In genomic region chr5:172788771-172789686, GRCh38 we compare ENCODE assay signal across 1 cellular context.
TF ChIP-seq lines count a peak whose summit lies in the region.

No MANE protein-coding gene starts in this region.

TF ChIP-seq in GM12878, 131 proteins besides CTCF, POLR2A, EP300 and RAD21:
- no peak for TF ChIP-seq ATF2 (IDR thresholded peaks at IDR 0.05; ENCODE audit: low read length)
- TF ChIP-seq ESRRA (IDR thresholded peaks at IDR 0.05; ENCODE audit: low read length), result no peak
- no peak for TF ChIP-seq NRF1 (conservative IDR thresholded peaks at IDR 0.05; ENCODE audit: low read depth, low read length)
- TF ChIP-seq CREB1 (IDR thresholded peaks at IDR 0.05; ENCODE audit: low read depth), result no peak; the same call in 1 of the 2 replicates
- no peak for TF ChIP-seq PBX3 (IDR thresholded peaks at IDR 0.05; ENCODE audit: insufficient replicate concordance, low read depth, low read length)
- no peak for TF ChIP-seq ZBED1 (IDR thresholded peaks at IDR 0.05; ENCODE audit: borderline replicate concordance)
- no peak for TF ChIP-seq CBX5 (IDR thresholded peaks at IDR 0.05; ENCODE audit: low read depth)
- peak; percentile 53; the same call in 1 of the 2 replicates for TF ChIP-seq RUNX3 (IDR thresholded peaks at IDR 0.05; ENCODE audit: low read length)
- TF ChIP-seq YBX1 (IDR thresholded peaks at IDR 0.05), result no peak
- TF ChIP-seq PAX5 (IDR thresholded peaks at IDR 0.05; ENCODE audit: borderline replicate concordance, low read depth, low read length), result no peak
- 0 out of 2 replicates have a peak, but pooled peaks have one; percentile 40 for TF ChIP-seq EED (IDR thresholded peaks at IDR 0.05; ENCODE audit: low read depth)
- no peak for TF ChIP-seq PML (IDR thresholded peaks at IDR 0.05; ENCODE audit: low read length)
- no peak for TF ChIP-seq GABPA (IDR thresholded peaks at IDR 0.05; ENCODE audit: low read depth)
- TF ChIP-seq SRF (IDR thresholded peaks at IDR 0.05; ENCODE audit: low read depth in 2 of 2, low read length in 2 of 2), result peak; percentile 42 to 92; a peak in 3 of 4 replicates
- no peak for TF ChIP-seq ZNF24 (IDR thresholded peaks at IDR 0.05)
- no peak for TF ChIP-seq ZSCAN29 (IDR thresholded peaks at IDR 0.05)
- TF ChIP-seq CREM (IDR thresholded peaks at IDR 0.05; ENCODE audit: low read depth), result 0 out of 2 replicates have a peak, but pooled peaks have one; percentile 7
- 0 out of 2 replicates have a peak, but pooled peaks have one; percentile 24 for TF ChIP-seq CBFB (IDR thresholded peaks at IDR 0.05; ENCODE audit: low read depth)
TF ChIP-seq in GM12878: peak in this region for 5.
